Comparison of ENCODE assay signal across 8 cellular contexts in genomic region chr15:51622269-51623180, GRCh38. TPM values are rescaled to one million over a fixed set of nuclear protein-coding genes. Genes with fewer than 3 reads are reported as not detected.
DNase-seq lines count a peak whose midpoint lies in the region; ATAC-seq, FAIRE-seq and TF ChIP-seq lines count a peak whose summit lies in the region.

Gene DMXL2, minus strand, starts transcription at chr15:51622771. Its CDS starts 226 bp downstream, at chr15:51622545.

- no peak for TF ChIP-seq CTCF in A549 (IDR thresholded peaks at IDR 0.05)

- peak; percentile 48; the same call in 1 of the 2 replicates for TF ChIP-seq POLR2A in A549 (IDR thresholded peaks at IDR 0.05; ENCODE audit: low read length)

- POLR2A ChIA-PET in A549 (lab: Yijun Ruan, JAX), result interaction anchor here (0.6 to 2.0 kb wide), 5 partner anchors 9 to 1022 kb away, joined by 3 to 9 read pairs (median 4); no protein-coding TSS in a partner anchor

- 1% methylated on average over 48 of the region's 96 CpGs for WGBS in A549 (ENCODE audit: missing lambda C conversion rate)

- TF ChIP-seq RAD21 in A549 (conservative IDR thresholded peaks at IDR 0.05 in 1 of 2, IDR thresholded peaks at IDR 0.05 in 1 of 2), result no peak

- CTCF ChIA-PET in A549 (lab: Yijun Ruan, JAX), result interaction anchor here (0.9 to 6.3 kb wide), 12 partner anchors 11 to 233 kb away, joined by 3 to 31 read pairs (median 4); no protein-coding TSS in a partner anchor

- peaks cover 39% of the 10 kb centered on the region for H3K4me1 ChIP-seq in A549

- peak within 1 kb of the TSS; percentile 91 for H3K4me3 ChIP-seq in A549

- ATAC-seq in A549, result peak; percentile 86 to 88
- peak; percentile 43 for ATAC-seq in GM18867 (IDR thresholded peaks at IDR 0.05; ENCODE audit: unreplicated experiment)
- ATAC-seq in HG03135 (IDR thresholded peaks at IDR 0.05; ENCODE audit: unreplicated experiment), result peak; percentile 40

- no peak for TF ChIP-seq EP300 in A549 (IDR thresholded peaks at IDR 0.05)

- peak within 1 kb of the TSS; percentile 86 to 91 for H3K27ac ChIP-seq in A549

- FAIRE-seq in A549 (lab: Jason Lieb, UNC), result no peak

- H3K4me2 ChIP-seq in A549, result peak within 1 kb of the TSS; percentile 72

- DNase-seq in A549 (ENCODE audit: low read depth in 1 of 2, low spot score in 1 of 2) (peak; percentile 95), NCI-H446 (lab: John Stamatoyannopoulos, UW) (peak; percentile 73 to 93), dedifferentiated amniotic fluid mesenchymal stem cell (ENCODE audit: extremely low spot score) (peak; percentile 63), left kidney (ENCODE audit: low read depth, low spot score) (peak; percentile 97)
- peak; percentile 47 to 61 for DNase-seq in activated CD4-positive, alpha-beta T cell treated with anti-CD3 and anti-CD28 coated beads, Interleukin-2, amount 50 U/mL, for 24 hours (ENCODE audit: low read depth in 1 of 2, low spot score in 1 of 2)
- peak; percentile 76 to 85 for DNase-seq in stimulated activated CD4-positive, alpha-beta T cell treated with anti-CD3 and anti-CD28 coated beads, Interleukin-2, amount 100 ng/mL, for 24 hours

- no peaks in the 10 kb centered on the region for H3K9me3 ChIP-seq in A549

TF ChIP-seq in A549, 52 proteins besides CTCF, POLR2A, EP300 and RAD21:
- TF ChIP-seq MAZ (IDR thresholded peaks at IDR 0.05; ENCODE audit: borderline replicate concordance, low read depth, low read length) (peak; percentile 62; the same call in 1 of the 2 replicates), ZFP36 (IDR thresholded peaks at IDR 0.05; ENCODE audit: borderline replicate concordance, partially characterized antibody) (no peak), RNF2 (IDR thresholded peaks at IDR 0.05; ENCODE audit: borderline replicate concordance, low read depth) (no peak), CHD4 (IDR thresholded peaks at IDR 0.05; ENCODE audit: borderline replicate concordance) (no peak), E2F6 (IDR thresholded peaks at IDR 0.05; ENCODE audit: borderline replicate concordance, low read depth) (0 out of 2 replicates have a peak, but pooled peaks have one; percentile 34), ZC3H11A (IDR thresholded peaks at IDR 0.05) (peak; percentile 7; the same call in 1 of the 2 replicates), NFE2L2 (conservative IDR thresholded peaks at IDR 0.05; ENCODE audit: low read length) (no peak), BCL3 (IDR thresholded peaks at IDR 0.05) (no peak; the same call in 2 of the 3 replicates), TFCP2L1 (CRISPR knock-in tag; IDR thresholded peaks at IDR 0.05) (no peak), MYC (IDR thresholded peaks at IDR 0.05; ENCODE audit: borderline replicate concordance, low read length) (peak; percentile 14; the same call in 1 of the 2 replicates), SREBF2 (IDR thresholded peaks at IDR 0.05) (no peak), HOXB13 (CRISPR knock-in tag; IDR thresholded peaks at IDR 0.05; ENCODE audit: low read depth) (no peak), REST (IDR thresholded peaks at IDR 0.05) (no peak), JUN (IDR thresholded peaks at IDR 0.05) (peak; percentile 55 to 80; a peak in 3 of 5 replicates), FOSB (CRISPR knock-in tag; IDR thresholded peaks at IDR 0.05) (no peak), PHF8 (IDR thresholded peaks at IDR 0.05; ENCODE audit: borderline replicate concordance, low read depth) (no peak), MAX (IDR thresholded peaks at IDR 0.05) (peak; percentile 49), CEBPB (IDR thresholded peaks at IDR 0.05) (no peak), NPAS2 (CRISPR knock-in tag; IDR thresholded peaks at IDR 0.05; ENCODE audit: borderline replicate concordance) (no peak), HEYL (CRISPR knock-in tag; IDR thresholded peaks at IDR 0.05) (no peak), HOXB5 (CRISPR knock-in tag; IDR thresholded peaks at IDR 0.05) (no peak)

RNA-seq across cellular contexts. Expression of gene DMXL2, which starts in this region (rescaled TPM):
- polyA plus RNA-seq in A549 (2011; rRNA removed) (50.9 and 58.7 TPM in 2 replicates), A549 (2017; fragmentation: RNase III; extraction: RNeasy Plus Mini Kit Qiagen cat#74134 plus additional on column Dnase treatment) (23.9 to 25.6 TPM (median 25.0 TPM) in 3 replicates)
- polyA plus RNA-seq in A549 (2012; cell fraction: cytosol; rRNA removed), result 10.7 and 10.9 TPM in 2 replicates
- polyA plus RNA-seq in A549 (2012; cell fraction: nucleus; rRNA removed), result 24.8 and 41.3 TPM in 2 replicates
- 32.2 TPM in 2 replicates for polyA minus RNA-seq in A549 (2011; rRNA and poly(A)+ RNA removed)

Comparison
In these comparisons a context has a peak if more than half of its experiments do, and no peak if none do; other contexts are left out.
1. Peak in every context shown above with its lines: DNase-seq, ATAC-seq, H3K4me3 ChIP-seq and H3K27ac ChIP-seq.